Comparison of ENCODE assay signal across 8 cellular contexts in genomic region chr6:31546339-31546961, GRCh38. TPM values are rescaled to one million over a fixed set of nuclear protein-coding genes. Genes with fewer than 3 reads are reported as not detected.
A peak's percentile ranks its signal among the peaks of the same experiment; 100 is the strongest.
DNase-seq lines count a peak whose midpoint lies in the region; ATAC-seq and TF ChIP-seq lines count a peak whose summit lies in the region.

ATP6V1G2 (minus strand) TSS chr6:31546608; CDS start chr6:31546559, 49 bp downstream.

- H3K4me1 ChIP-seq in ACC112 (ENCODE audit: control insufficient read depth, insufficient read depth, low read length, unreplicated experiment) = peaks cover 24% of the 10 kb centered on the region
- peaks cover 0 to 16% (median 7%) of the 10 kb centered on the region in 4 donors for H3K4me1 ChIP-seq in right lobe of liver

- TF ChIP-seq CTCF in right lobe of liver (IDR thresholded peaks at IDR 0.05) = peak; percentile 91 to 98 (median 94)

- DNase-seq in HK-2 (ENCODE audit: unreplicated experiment) (peak; percentile 86), NCI-H748 treated with DMSO at 0.1 percent for 48 hours (lab: John Stamatoyannopoulos, UW) (peak; percentile 99), dermis microvascular lymphatic vessel endothelial cell (ENCODE audit: low read depth in 2 of 2) (peak; percentile 76 to 89), right lobe of liver (peak; percentile 89 to 92 (median 91))
- peak; percentile 93 to 96 for DNase-seq in activated CD4-positive, alpha-beta T cell treated with anti-CD3 and anti-CD28 coated beads, Interleukin-2, amount 50 U/mL, for 48 hours
- DNase-seq in stimulated activated CD4-positive, alpha-beta T cell treated with anti-CD3 and anti-CD28 coated beads, Interleukin-4, amount 100 ng/mL, for 4 hours = peak; percentile 83 to 84

- H3K27ac ChIP-seq in ACC112 (ENCODE audit: low read depth, low read length) (peak within 1 kb of the TSS; percentile 65; the same call in 1 of the 2 replicates), right lobe of liver (peak within 1 kb of the TSS; percentile 52 to 71 (median 68))

- peak within 1 kb of the TSS; percentile 88 for H2AFZ ChIP-seq in ACC112 (ENCODE audit: low read length, unreplicated experiment)

- ATAC-seq in GM18858 (IDR thresholded peaks at IDR 0.05; ENCODE audit: unreplicated experiment) (peak; percentile 39), right lobe of liver (peak; percentile 75 to 84 (median 77))

- intact Hi-C loops in right lobe of liver (cut with DNase I) = loop anchor here in 1 of 2 donors (5.0 kb wide), 1 partner anchor 56 kb away; no protein-coding TSS in a partner anchor

- H3K4me3 ChIP-seq in ACC112 (ENCODE audit: low read depth, low read length) (peak within 1 kb of the TSS; percentile 76), right lobe of liver (peak within 1 kb of the TSS; percentile 32 to 61 (median 58))

- H3K9me3 ChIP-seq in right lobe of liver = no peaks in the 10 kb centered on the region

- no peaks in the 10 kb centered on the region for H3K27me3 ChIP-seq in ACC112 (ENCODE audit: insufficient read depth, low read length)
- H3K27me3 ChIP-seq in right lobe of liver = no peaks in the 10 kb centered on the region

- H3K36me3 ChIP-seq in ACC112 (ENCODE audit: insufficient read depth, low read length) = no peaks in the 10 kb centered on the region
- H3K36me3 ChIP-seq in right lobe of liver = peaks cover 0 to 21% (median 2%) of the 10 kb centered on the region in 4 donors

- 9% methylated on average over 11 of the region's 11 CpGs for WGBS in right lobe of liver (ENCODE audit: insufficient coverage, low coverage, low lambda C conversion rate, missing lambda C conversion rate)

- peaks cover 27% of the 10 kb centered on the region for H3K79me2 ChIP-seq in ACC112 (ENCODE audit: control insufficient read depth, insufficient read depth, low read length, unreplicated experiment)

- no peak for TF ChIP-seq POLR2A in right lobe of liver (IDR thresholded peaks at IDR 0.05)

RNA-seq across cellular contexts. Expression of gene ATP6V1G2, which starts in this region (rescaled TPM):
- total RNA-seq in dermis microvascular lymphatic vessel endothelial cell (0.13 TPM in 1 of 2 replicates, not detected in the other), right lobe of liver (under 1 TPM in 3 of 6 experiments, not detected in 3; 0.29 to 0.43 (median 0.42) TPM)

Comparison
In these comparisons a context has a peak if more than half of its experiments do, and no peak if none do; other contexts are left out.
1. Peak in every context shown above with its lines: DNase-seq, ATAC-seq, H3K4me3 ChIP-seq and H3K27ac ChIP-seq.
2. Peak in DNase-seq in dermis microvascular lymphatic vessel endothelial cell; RNA of the gene not detected or under 1 TPM.
3. Peak in DNase-seq, ATAC-seq, H3K4me3 ChIP-seq and H3K27ac ChIP-seq in right lobe of liver; RNA of the gene not detected or under 1 TPM.